In genomic region chr16:49026566-49026965, GRCh38 we compare ENCODE assay signal across 18 cellular contexts.
"Had no signal": no experiment of that assay in that cellular context is flagged by ENCODE, and none has a peak within 500 bp of the region (broad histone marks: within the 10 kb centered on the region; RNA-seq: fewer than 3 reads in every experiment).

No MANE protein-coding gene starts in this region.

- ATAC-seq: PC-3, Right ventricle myocardium inferior, SK-N-SH treated with all-trans-retinoic acid at 6 μM for 48 hours had no signal

- H3K4me3 ChIP-seq: Peyer's patch, SJCRH30 had no signal

- H3K36me3 ChIP-seq: Peyer's patch, SJCRH30 had no signal

- H3K4me1 ChIP-seq: Peyer's patch, SJCRH30 had no signal

- H3K9me3 ChIP-seq: Peyer's patch, SJCRH30 had no signal

- H3K27ac ChIP-seq: Peyer's patch, SJCRH30 had no signal

- DNase-seq: KBM-7, NCI-H1092, NCI-H1105 treated with DMSO at 0.1 percent for 48 hours, NCI-H1417 treated with DMSO at 0.1 percent for 48 hours, NCI-H146, NCI-H1694 treated with DMSO at 0.1 percent for 48 hours, NCI-H1930, NCI-H2081, NCI-H2107, NCI-H524, NCI-H526 treated with DMSO at 0.1 percent for 48 hours, NCI-H748 treated with DMSO at 0.1 percent for 48 hours, PC-3, Peyer's patch, SHP77 treated with DMSO at 0.1 percent for 48 hours, SJCRH30 had no signal

- H3K27me3 ChIP-seq: Peyer's patch, SJCRH30 had no signal
